Comparison of ENCODE assay signal across 16 cellular contexts in the genomic region with DNA sequence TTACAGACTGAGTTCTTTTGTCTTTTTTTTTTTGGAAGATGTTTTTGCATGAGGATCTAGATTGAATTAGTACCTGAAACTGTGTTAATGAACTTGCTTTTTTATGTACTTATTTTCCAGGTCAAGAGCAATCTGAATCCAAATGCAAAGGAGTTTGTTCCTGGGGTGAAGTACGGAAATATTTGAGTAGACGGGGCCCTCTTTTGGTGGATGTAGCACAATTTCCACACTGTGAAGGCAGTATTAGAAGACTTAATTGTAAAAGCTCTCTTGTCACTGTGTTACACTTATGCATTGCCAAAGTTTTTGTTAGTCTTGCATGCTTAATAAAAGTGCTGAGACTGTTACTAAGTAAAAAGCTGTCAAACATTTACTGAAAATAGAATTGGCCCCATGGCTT. TPM values are rescaled to one million over a fixed set of nuclear protein-coding genes. Genes with fewer than 3 reads are reported as not detected.
A peak's percentile ranks its signal among the peaks of the same experiment; 100 is the strongest.
DNase-seq lines count a peak whose midpoint lies in the region; ATAC-seq, FAIRE-seq and TF ChIP-seq lines count a peak whose summit lies in the region.
"Had no signal": no experiment of that assay in that cellular context is flagged by ENCODE, and none has a peak within 500 bp of the region (broad histone marks: within the 10 kb centered on the region; RNA-seq: fewer than 3 reads in every experiment).

No MANE protein-coding gene starts in this region.

- H3K4me2 ChIP-seq in K562 (ENCODE audit: insufficient read depth, low read length) (no peak overlapping the region), osteoblast (ENCODE audit: insufficient read depth, low read length) (peak overlapping the region; percentile 18)

- TF ChIP-seq POLR2A in K562 (conservative IDR thresholded peaks at IDR 0.05): no peak

- peaks cover 4% of the 10 kb centered on the region; the same call in 1 of the 2 replicates for H4K20me1 ChIP-seq in K562 (replicated peaks; ENCODE audit: control insufficient read depth, insufficient read depth, low read length)
- H4K20me1 ChIP-seq in osteoblast (ENCODE audit: insufficient read depth, low read length): peaks cover 5% of the 10 kb centered on the region

- H3K27me3 ChIP-seq in K562 (ENCODE audit: control insufficient read depth in 2 of 2, insufficient read depth in 2 of 2, low read length in 2 of 2): no peaks in the 10 kb centered on the region
- no peaks in the 10 kb centered on the region for H3K27me3 ChIP-seq in osteoblast (ENCODE audit: insufficient read depth, low read length)
- H3K27me3 ChIP-seq: esophagus squamous epithelium, transverse colon had no signal

- TF ChIP-seq EP300 in Ishikawa (IDR thresholded peaks at IDR 0.05; ENCODE audit: borderline replicate concordance) (no peak), K562 (IDR thresholded peaks at IDR 0.05; ENCODE audit: low read length) (no peak)

- H3K9me3 Mint-ChIP-seq in T-cell: no peaks in the 10 kb centered on the region
- H3K9me3 Mint-ChIP-seq: activated T-helper 2 cell treated with anti-CD3 and anti-CD28 coated beads, Interferon-gamma antibody, Interleukin-2, Interleukin-4, amounts not matched to agents 10 μg/mL and 5 μg/mL and 100 μg/mL, durations not matched to agents 14 hours and 24 hours and 36 hours had no signal

- DNase-seq in K562 (ENCODE audit: extremely low read depth in 1 of 4, low spot score in 3 of 4) (peak in 1 of 4 experiments; percentile 41), osteoblast (ENCODE audit: insufficient read length, low spot score, missing footprints) (no peak), NCI-H748 (lab: John Stamatoyannopoulos, UW; ENCODE audit: unreplicated experiment) (no peak), GM19239 (ENCODE audit: insufficient read length, low spot score) (no peak), T-cell (no peak)
- DNase-seq: central memory CD4-positive, alpha-beta T cell; esophagus squamous epithelium; NCI-H1105 treated with DMSO at 0.1 percent for 48 hours; NCI-H82; right cardiac atrium; transverse colon had no signal

- H3K36me3 Mint-ChIP-seq in T-cell: peaks cover 51% of the 10 kb centered on the region

- H3K9me3 ChIP-seq in K562 (replicated peaks; ENCODE audit: control insufficient read depth, insufficient read depth, low read depth, low read length) (no peaks in the 10 kb centered on the region), osteoblast (ENCODE audit: low read depth, low read length) (no peaks in the 10 kb centered on the region)
- H3K9me3 ChIP-seq: esophagus squamous epithelium, transverse colon had no signal

- FAIRE-seq in G401.6 (lab: Jason Lieb, UNC) (peak; percentile 89), K562 (lab: Jason Lieb, UNC) (no peak), GM19239 (lab: Jason Lieb, UNC) (no peak)

- H3K36me3 ChIP-seq in K562 (ENCODE audit: control insufficient read depth, insufficient read depth, low read length) (peaks cover 66% of the 10 kb centered on the region), osteoblast (ENCODE audit: insufficient read depth, low read length) (peaks cover 47% of the 10 kb centered on the region)

- CTCF ChIA-PET in K562 (lab: Yijun Ruan, JAX; ENCODE audit: low intra/inter-chr PET ratio) (interaction anchor here (0.6 to 0.8 kb wide), 2 partner anchors 580 to 666 kb away, joined by 3 read pairs; no protein-coding TSS in a partner anchor), T-cell (lab: Charles Lee) (interaction anchor here (0.6 to 1.6 kb wide), 3 partner anchors 27 to 836 kb away, joined by 3 to 6 read pairs (median 3); partner anchors contain the start of gene PAIP2 (in 1 of the 2))

- peak; percentile 64 for ATAC-seq in K562
- no peak for ATAC-seq in HG02885 (IDR thresholded peaks at IDR 0.05; ENCODE audit: poor library complexity, unreplicated experiment)
- ATAC-seq in T-cell (replicated peaks in 1 of 4): no peak
- ATAC-seq: right cardiac atrium had no signal

- 80% methylated on average over 2 of the region's 2 CpGs for WGBS in K562 (ENCODE audit: insufficient coverage, low coverage, missing lambda C conversion rate)

- intact Hi-C loops in K562 (cut with micrococcal nuclease): no loop called here

- H3K4me1 Mint-ChIP-seq in T-cell: peaks cover 0 to 1% (median 0%) of the 10 kb centered on the region in 3 donors

- in situ Hi-C loops in K562 (cut with MboI): no loop called here

- TF ChIP-seq RAD21 in Ishikawa (IDR thresholded peaks at IDR 0.05; ENCODE audit: low read depth) (peak; percentile 43; the same call in 1 of the 2 replicates), K562 (CRISPR knock-in tag; conservative IDR thresholded peaks at IDR 0.05 in 1 of 2, IDR thresholded peaks at IDR 0.05 in 1 of 2) (peak in 1 of 2 experiments; percentile 44; a peak in 2 of 4 replicates)

- H2AFZ ChIP-seq in K562 (ENCODE audit: low read depth, low read length): no peak overlapping the region
- no peak overlapping the region for H2AFZ ChIP-seq in osteoblast (ENCODE audit: low read length)

- no peak overlapping the region for H3K4me3 ChIP-seq in K562
- no peak overlapping the region for H3K4me3 ChIP-seq in osteoblast (ENCODE audit: insufficient read depth, low read length)
- H3K4me3 ChIP-seq: esophagus squamous epithelium, SK-N-MC, transverse colon had no signal

- peak overlapping the region in 1 of 2 donors; percentile 7 for H3K27ac Mint-ChIP-seq in T-cell
- H3K27ac Mint-ChIP-seq: activated T-helper 2 cell treated with anti-CD3 and anti-CD28 coated beads, Interferon-gamma antibody, Interleukin-2, Interleukin-4, amounts not matched to agents 10 μg/mL and 5 μg/mL and 100 μg/mL, durations not matched to agents 14 hours and 24 hours and 36 hours had no signal

- H3K9ac ChIP-seq in K562 (ENCODE audit: insufficient read depth in 1 of 2, low read depth in 2 of 2, low read length in 2 of 2): no peak overlapping the region

- POLR2A ChIA-PET in K562 (lab: Yijun Ruan, JAX) (interaction anchor here (1.3 to 2.2 kb wide), 3 partner anchors 10 to 27 kb away, joined by 3 to 5 read pairs (median 5); partner anchors contain the start of gene PAIP2), T-cell (lab: Charles Lee) (interaction anchor here (0.5 to 0.7 kb wide), 3 partner anchors 22 to 1655 kb away, joined by 3 read pairs; no protein-coding TSS in a partner anchor)

- BruUV-seq in K562 (replicated peaks; lab: Mats Ljungman, UMichigan): no TSS peak

- no peaks in the 10 kb centered on the region for H3K27me3 Mint-ChIP-seq in T-cell

- no peak overlapping the region for H3K4me3 Mint-ChIP-seq in T-cell

- H3K79me2 ChIP-seq in K562 (ENCODE audit: control insufficient read depth, insufficient read depth, low read length) (no peaks in the 10 kb centered on the region), osteoblast (ENCODE audit: insufficient read depth, low read length) (peaks cover 15% of the 10 kb centered on the region)

- no peaks in the 10 kb centered on the region for H3K9me1 ChIP-seq in K562 (ENCODE audit: control insufficient read depth, insufficient read depth, low read length)

- no peak overlapping the region for H3K27ac ChIP-seq in K562 (ENCODE audit: extremely low read depth, low read depth, low read length)
- H3K27ac ChIP-seq in osteoblast (ENCODE audit: low read depth, low read length): peak overlapping the region; percentile 64
- H3K27ac ChIP-seq: esophagus squamous epithelium, SK-N-MC, transverse colon had no signal

- TF ChIP-seq CTCF in K562 (IDR thresholded peaks at IDR 0.05 in 2 of 3, conservative IDR thresholded peaks at IDR 0.05 in 1 of 3; ENCODE audit: insufficient read depth in 2 of 3, low read depth in 1 of 3, low read length in 3 of 3): peak in 2 of 3 experiments; percentile 11 to 52; a peak in 4 of 6 replicates
- peak; percentile 15 for TF ChIP-seq CTCF in osteoblast (IDR thresholded peaks at IDR 0.05; ENCODE audit: extremely low read depth, low read depth, low read length)

- no peaks in the 10 kb centered on the region for H3K4me1 ChIP-seq in K562 (replicated peaks in 1 of 2; ENCODE audit: control insufficient read depth in 2 of 2, insufficient read depth in 2 of 2, low read length in 2 of 2)
- H3K4me1 ChIP-seq in osteoblast (ENCODE audit: insufficient read depth, low read length): peaks cover 35% of the 10 kb centered on the region

RNA-seq across cellular contexts. Expression of gene SLC23A1, which starts 14.5 kb away (rescaled TPM):
- 1.0 TPM in 1 of 2 replicates, not detected in the other for total RNA-seq in K562 (2011; cell fraction: chromatin; rRNA removed; ENCODE audit: low replicate concordance)
- 0.79 and 1.2 TPM in 2 replicates for total RNA-seq in K562 (2011; cell fraction: nucleolus; rRNA removed)
- 1.5 and 1.7 TPM in 2 replicates for total RNA-seq in K562 (2011; cell fraction: nucleoplasm; rRNA removed)
- total RNA-seq in K562 (2014; rRNA removed) (not detected in 2 replicates), K562 (2014; rRNA removed; fragmentation: Illumina TruSeq; extraction: Trizol) (not detected in 2 replicates), K562 (2015; rRNA removed; fragmentation: Illumina TruSeq; extraction: Trizol) (not detected in 2 replicates), K562 (2021) (0.40 TPM in 1 of 2 replicates, not detected in the other), osteoblast (not detected in 2 replicates), T-cell (under 1 TPM in 2 of 5 donors, not detected in 3; 0.15 to 0.86 TPM)
- polyA plus RNA-seq in K562 (2011; rRNA removed) (0.08 TPM in 1 of 2 replicates, not detected in the other), K562 (2014; fragmentation: Illumina TruSeq; extraction: Trizol) (0.04 TPM in 1 of 2 replicates, not detected in the other), K562 (2014; fragmentation: Nextera tagmentation; extraction: Ambion mirVana) (under 1 TPM; 0.03 to 0.06 TPM), K562 (2014; rRNA removed) (0.20 TPM in 1 of 2 replicates, not detected in the other)
- polyA plus RNA-seq in K562 (2011; cell fraction: cytosol; rRNA removed): 0.10 TPM in 1 of 2 replicates, not detected in the other
- 0.37 and 0.81 TPM in 2 replicates for polyA plus RNA-seq in K562 (2011; cell fraction: nucleus; rRNA removed)
- 0.25 and 0.58 TPM in 2 replicates for polyA plus RNA-seq in K562 (2012)
- polyA minus RNA-seq in K562 (2011; rRNA and poly(A)+ RNA removed): 0.21 TPM in 1 of 2 replicates, not detected in the other
- polyA minus RNA-seq in K562 (2011; cell fraction: cytosol; rRNA and poly(A)+ RNA removed): not detected in 2 replicates
- polyA minus RNA-seq in K562 (2011; cell fraction: nucleus; rRNA and poly(A)+ RNA removed): 0.13 TPM in 1 of 2 replicates, not detected in the other
- total RNA-seq: right cardiac atrium had no signal

RNA-seq across cellular contexts. Expression of gene MZB1, which starts 21.1 kb away (rescaled TPM):
- 0.65 and 3.0 TPM in 2 replicates for total RNA-seq in K562 (2011; cell fraction: chromatin; rRNA removed; ENCODE audit: low replicate concordance)
- total RNA-seq in K562 (2011; cell fraction: nucleolus; rRNA removed): 1.6 and 2.5 TPM in 2 replicates
- total RNA-seq in K562 (2011; cell fraction: nucleoplasm; rRNA removed): 0.73 and 1.3 TPM in 2 replicates
- total RNA-seq in K562 (2014; rRNA removed): 0.37 TPM in 1 of 2 replicates, not detected in the other
- not detected in 2 replicates for total RNA-seq in K562 (2014; rRNA removed; fragmentation: Illumina TruSeq; extraction: Trizol)
- total RNA-seq in K562 (2015; rRNA removed; fragmentation: Illumina TruSeq; extraction: Trizol): not detected in 2 replicates
- 0.31 TPM in 2 replicates for total RNA-seq in K562 (2021)
- 0.13 and 0.15 TPM in 2 replicates for polyA plus RNA-seq in K562 (2011; rRNA removed)
- polyA plus RNA-seq in K562 (2011; cell fraction: cytosol; rRNA removed): not detected in 2 replicates
- 0.29 and 0.36 TPM in 2 replicates for polyA plus RNA-seq in K562 (2011; cell fraction: nucleus; rRNA removed)
- polyA plus RNA-seq in K562 (2012): 0.13 and 0.89 TPM in 2 replicates
- polyA plus RNA-seq in K562 (2014; fragmentation: Illumina TruSeq; extraction: Trizol): not detected in 2 replicates
- polyA plus RNA-seq in K562 (2014; fragmentation: Nextera tagmentation; extraction: Ambion mirVana): not detected
- 0.13 TPM in 1 of 2 replicates, not detected in the other for polyA plus RNA-seq in K562 (2014; rRNA removed)
- polyA minus RNA-seq in K562 (2011; rRNA and poly(A)+ RNA removed): 0.14 TPM in 1 of 2 replicates, not detected in the other
- polyA minus RNA-seq in K562 (2011; cell fraction: cytosol; rRNA and poly(A)+ RNA removed): not detected in 2 replicates
- polyA minus RNA-seq in K562 (2011; cell fraction: nucleus; rRNA and poly(A)+ RNA removed): 0.13 and 0.78 TPM in 2 replicates
- 0.29 TPM in 1 of 2 replicates, not detected in the other for total RNA-seq in osteoblast
- 1 to 10 TPM; 2.2 to 6.5 (median 5.0) TPM for total RNA-seq in T-cell

RNA-seq across cellular contexts. Expression of gene PROB1, which starts 26.3 kb away (rescaled TPM):
- 1.1 and 4.1 TPM in 2 replicates for total RNA-seq in K562 (2011; cell fraction: chromatin; rRNA removed; ENCODE audit: low replicate concordance)
- total RNA-seq in K562 (2011; cell fraction: nucleolus; rRNA removed): 3.4 and 4.3 TPM in 2 replicates
- total RNA-seq in K562 (2011; cell fraction: nucleoplasm; rRNA removed): 2.1 and 2.2 TPM in 2 replicates
- 1.1 and 1.2 TPM in 2 replicates for total RNA-seq in K562 (2014; rRNA removed)
- total RNA-seq in K562 (2014; rRNA removed; fragmentation: Illumina TruSeq; extraction: Trizol): 0.33 and 0.35 TPM in 2 replicates
- total RNA-seq in K562 (2015; rRNA removed; fragmentation: Illumina TruSeq; extraction: Trizol): 0.58 and 0.75 TPM in 2 replicates
- 1.6 and 1.8 TPM in 2 replicates for total RNA-seq in K562 (2021)
- 0.45 and 0.47 TPM in 2 replicates for polyA plus RNA-seq in K562 (2011; rRNA removed)
- polyA plus RNA-seq in K562 (2011; cell fraction: cytosol; rRNA removed): 0.47 and 1.6 TPM in 2 replicates
- polyA plus RNA-seq in K562 (2011; cell fraction: nucleus; rRNA removed): 1.3 and 2.6 TPM in 2 replicates
- 0.85 and 3.5 TPM in 2 replicates for polyA plus RNA-seq in K562 (2012)
- polyA plus RNA-seq in K562 (2014; fragmentation: Illumina TruSeq; extraction: Trizol): 0.42 and 0.57 TPM in 2 replicates
- polyA plus RNA-seq in K562 (2014; fragmentation: Nextera tagmentation; extraction: Ambion mirVana): under 1 TPM; 0.01 TPM
- polyA plus RNA-seq in K562 (2014; rRNA removed): 1.2 and 1.5 TPM in 2 replicates
- 0.27 and 0.60 TPM in 2 replicates for polyA minus RNA-seq in K562 (2011; rRNA and poly(A)+ RNA removed)
- polyA minus RNA-seq in K562 (2011; cell fraction: cytosol; rRNA and poly(A)+ RNA removed): 0.76 TPM in 1 of 2 replicates, not detected in the other
- polyA minus RNA-seq in K562 (2011; cell fraction: nucleus; rRNA and poly(A)+ RNA removed): 0.67 and 0.94 TPM in 2 replicates
- total RNA-seq in osteoblast: 1.1 and 1.2 TPM in 2 replicates
- 1 to 10 TPM in 3 of 5 donors, under 1 TPM in 2; 0.58 to 1.7 (median 1.5) TPM for total RNA-seq in T-cell

RNA-seq across cellular contexts. Expression of gene PAIP2, which starts 27.0 kb away (rescaled TPM):
- 45.9 and 94.2 TPM in 2 replicates for total RNA-seq in K562 (2011; cell fraction: chromatin; rRNA removed; ENCODE audit: low replicate concordance)
- total RNA-seq in K562 (2011; cell fraction: nucleolus; rRNA removed): 26.8 and 27.1 TPM in 2 replicates
- total RNA-seq in K562 (2011; cell fraction: nucleoplasm; rRNA removed): 49.4 and 71.2 TPM in 2 replicates
- 84.5 and 89.3 TPM in 2 replicates for total RNA-seq in K562 (2014; rRNA removed)
- total RNA-seq in K562 (2014; rRNA removed; fragmentation: Illumina TruSeq; extraction: Trizol): 96.6 and 114 TPM in 2 replicates
- total RNA-seq in K562 (2015; rRNA removed; fragmentation: Illumina TruSeq; extraction: Trizol): 67.0 and 78.3 TPM in 2 replicates
- total RNA-seq in K562 (2021): 100 and 108 TPM in 2 replicates
- polyA plus RNA-seq in K562 (2011; rRNA removed): 148 and 173 TPM in 2 replicates
- polyA plus RNA-seq in K562 (2011; cell fraction: cytosol; rRNA removed): 36.9 and 70.8 TPM in 2 replicates
- 19.2 and 31.0 TPM in 2 replicates for polyA plus RNA-seq in K562 (2011; cell fraction: nucleus; rRNA removed)
- polyA plus RNA-seq in K562 (2012): 115 and 142 TPM in 2 replicates
- polyA plus RNA-seq in K562 (2014; fragmentation: Illumina TruSeq; extraction: Trizol): 177 and 187 TPM in 2 replicates
- polyA plus RNA-seq in K562 (2014; fragmentation: Nextera tagmentation; extraction: Ambion mirVana): 100 to 1,000 TPM; 152 to 180 TPM
- 114 and 128 TPM in 2 replicates for polyA plus RNA-seq in K562 (2014; rRNA removed)
- 101 and 135 TPM in 2 replicates for polyA minus RNA-seq in K562 (2011; rRNA and poly(A)+ RNA removed)
- 59.9 and 67.9 TPM in 2 replicates for polyA minus RNA-seq in K562 (2011; cell fraction: cytosol; rRNA and poly(A)+ RNA removed)
- 12.5 and 26.5 TPM in 2 replicates for polyA minus RNA-seq in K562 (2011; cell fraction: nucleus; rRNA and poly(A)+ RNA removed)
- 42.4 and 47.8 TPM in 2 replicates for total RNA-seq in osteoblast
- total RNA-seq in T-cell: 100 to 1,000 TPM in 4 of 5 donors, 10 to 100 TPM in 1; 96.5 to 119 (median 101) TPM

RNA-seq across cellular contexts. Expression of gene SPATA24, which starts 35.3 kb away (rescaled TPM):
- total RNA-seq in K562 (2011; cell fraction: chromatin; rRNA removed; ENCODE audit: low replicate concordance): 13.3 and 27.5 TPM in 2 replicates
- 19.8 and 20.0 TPM in 2 replicates for total RNA-seq in K562 (2011; cell fraction: nucleolus; rRNA removed)
- 14.7 and 17.5 TPM in 2 replicates for total RNA-seq in K562 (2011; cell fraction: nucleoplasm; rRNA removed)
- total RNA-seq in K562 (2014; rRNA removed) (10.7 and 12.6 TPM in 2 replicates), K562 (2014; rRNA removed; fragmentation: Illumina TruSeq; extraction: Trizol) (9.3 and 9.6 TPM in 2 replicates), K562 (2015; rRNA removed; fragmentation: Illumina TruSeq; extraction: Trizol) (5.8 and 7.2 TPM in 2 replicates), K562 (2021) (6.0 and 8.0 TPM in 2 replicates), osteoblast (2.9 and 3.6 TPM in 2 replicates), T-cell (1 to 10 TPM; 3.6 to 9.0 (median 4.8) TPM)
- polyA plus RNA-seq in K562 (2011; rRNA removed) (4.9 and 7.4 TPM in 2 replicates), K562 (2014; fragmentation: Illumina TruSeq; extraction: Trizol) (10.2 and 10.4 TPM in 2 replicates), K562 (2014; fragmentation: Nextera tagmentation; extraction: Ambion mirVana) (1 to 10 TPM; 4.1 to 4.6 TPM), K562 (2014; rRNA removed) (9.9 and 14.4 TPM in 2 replicates)
- 1.4 and 1.9 TPM in 2 replicates for polyA plus RNA-seq in K562 (2011; cell fraction: cytosol; rRNA removed)
- 5.4 and 7.1 TPM in 2 replicates for polyA plus RNA-seq in K562 (2011; cell fraction: nucleus; rRNA removed)
- 10.1 and 11.8 TPM in 2 replicates for polyA plus RNA-seq in K562 (2012)
- polyA minus RNA-seq in K562 (2011; rRNA and poly(A)+ RNA removed): 4.3 and 5.1 TPM in 2 replicates
- 1.4 TPM in 1 of 2 replicates, not detected in the other for polyA minus RNA-seq in K562 (2011; cell fraction: cytosol; rRNA and poly(A)+ RNA removed)
- 2.8 and 4.1 TPM in 2 replicates for polyA minus RNA-seq in K562 (2011; cell fraction: nucleus; rRNA and poly(A)+ RNA removed)
